11 cellular contexts compared by ENCODE assay signal in the genomic region with DNA sequence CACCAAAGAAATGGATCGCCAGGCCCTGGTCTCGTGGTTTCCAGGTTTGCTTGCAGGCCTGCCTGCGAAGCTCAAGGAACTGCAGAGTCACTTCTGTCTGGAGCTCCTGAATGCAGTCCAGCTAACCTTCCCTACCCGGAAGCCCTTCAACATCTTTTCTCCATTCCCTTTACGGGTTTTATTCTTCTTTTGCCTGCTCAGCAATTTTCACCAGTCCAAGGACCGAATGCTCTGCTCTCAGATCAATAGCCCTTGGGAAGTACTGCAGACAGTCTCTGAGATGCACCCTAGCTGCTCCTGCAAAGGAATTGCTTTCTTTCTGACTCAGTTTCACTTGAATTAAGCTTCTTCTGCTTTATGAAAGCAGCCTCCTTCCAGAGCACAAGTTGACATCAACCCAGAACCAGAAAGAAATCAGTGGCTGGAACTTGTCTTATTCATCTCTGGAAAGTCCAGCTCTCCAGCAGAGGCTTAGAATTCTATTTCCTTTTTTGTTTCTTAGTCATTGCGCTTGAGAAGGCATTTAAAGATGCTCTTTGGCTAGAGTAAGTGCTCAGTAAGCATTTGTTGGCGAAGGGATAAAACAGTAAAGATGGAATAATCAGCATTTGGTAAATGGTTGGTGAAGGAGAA. TPM values are rescaled to one million over a fixed set of nuclear protein-coding genes. Genes with fewer than 3 reads are reported as not detected.
DNase-seq lines count a peak whose midpoint lies in the region; ATAC-seq, FAIRE-seq and TF ChIP-seq lines count a peak whose summit lies in the region.
"Had no signal": no experiment of that assay in that cellular context is flagged by ENCODE, and none has a peak within 500 bp of the region (broad histone marks: within the 10 kb centered on the region; RNA-seq: fewer than 3 reads in every experiment).

No MANE protein-coding gene starts in this region.

- 9% methylated on average over 8 of the region's 8 CpGs for WGBS in K562 (ENCODE audit: insufficient coverage, low coverage, missing lambda C conversion rate)

- no peaks in the 10 kb centered on the region for H4K20me1 ChIP-seq in OCI-LY3 (ENCODE audit: insufficient read depth, low read length)
- 0 out of 2 replicates have a peak, but pooled peaks cover 4% of the 10 kb centered on the region for H4K20me1 ChIP-seq in K562 (replicated peaks; ENCODE audit: control insufficient read depth, insufficient read depth, low read length)

- no TSS peak for BruUV-seq in K562 (replicated peaks; lab: Mats Ljungman, UMichigan)

- H3K27me3 Mint-ChIP-seq in activated CD4-positive, alpha-beta T cell treated with anti-CD3 and anti-CD28 coated beads for 36 hours = peaks cover 7% of the 10 kb centered on the region
- H3K27me3 Mint-ChIP-seq in osteocyte (ENCODE audit: unreplicated experiment) = peaks cover 27% of the 10 kb centered on the region

- H3K9me3 Mint-ChIP-seq in activated CD4-positive, alpha-beta T cell treated with anti-CD3 and anti-CD28 coated beads for 36 hours (ENCODE audit: low read depth) = no peaks in the 10 kb centered on the region
- H3K9me3 Mint-ChIP-seq in osteocyte (ENCODE audit: unreplicated experiment) = no peaks in the 10 kb centered on the region

- H2AFZ ChIP-seq in OCI-LY3 (ENCODE audit: low read depth, low read length) (no peak overlapping the region; the same call in 1 of the 2 replicates), K562 (ENCODE audit: low read depth, low read length) (0 out of 2 replicates have a peak overlapping the region, but pooled peaks have one; percentile 20)

- CTCF ChIA-PET in activated CD4-positive, alpha-beta T cell treated with anti-CD3 and anti-CD28 coated beads for 36 hours (lab: Charles Lee) = interaction anchor here (0.6 to 3.7 kb wide), 26 partner anchors 8 to 677 kb away, joined by 3 to 30 read pairs (median 5); partner anchors contain the start of gene YWHAB
- CTCF ChIA-PET in K562 (lab: Yijun Ruan, JAX; ENCODE audit: low intra/inter-chr PET ratio) = interaction anchor here (0.7 to 2.6 kb wide), 8 partner anchors 66 to 649 kb away, joined by 3 to 22 read pairs (median 8); no protein-coding TSS in a partner anchor

- peaks cover 29% of the 10 kb centered on the region for H3K27me3 ChIP-seq in OCI-LY3 (ENCODE audit: low read depth, low read length)
- peaks cover 11 to 14% of the 10 kb centered on the region in 2 experiments for H3K27me3 ChIP-seq in K562 (ENCODE audit: control insufficient read depth in 2 of 2, insufficient read depth in 2 of 2, low read length in 2 of 2)
- H3K27me3 ChIP-seq: testis had no signal

- H3K9me3 ChIP-seq in OCI-LY3 (ENCODE audit: insufficient read depth, low read length) = no peaks in the 10 kb centered on the region
- no peaks in the 10 kb centered on the region; the same call in 1 of the 2 replicates for H3K9me3 ChIP-seq in K562 (replicated peaks; ENCODE audit: control insufficient read depth, insufficient read depth, low read depth, low read length)
- H3K9me3 ChIP-seq: lower lobe of right lung, testis had no signal

- intact Hi-C loops in activated CD4-positive, alpha-beta T cell treated with anti-CD3 and anti-CD28 coated beads for 36 hours (cut with DNase I, micrococcal nuclease) = loop anchor here (1.0 to 5.0 kb wide), 7 partner anchors 65 to 650 kb away; no protein-coding TSS in a partner anchor
- intact Hi-C loops in K562 (cut with micrococcal nuclease) = loop anchor here (1.0 to 5.0 kb wide), 4 partner anchors 67 to 182 kb away; no protein-coding TSS in a partner anchor

- DNase-seq in activated CD4-positive, alpha-beta T cell treated with anti-CD3 and anti-CD28 coated beads for 36 hours = no peak
- DNase-seq in activated CD4-positive, alpha-beta T cell treated with anti-CD3 and anti-CD28 coated beads for 1 hour = no peak
- DNase-seq in K562 (ENCODE audit: extremely low read depth in 1 of 4, low spot score in 3 of 4) (peak in 1 of 4 experiments; percentile 18), osteocyte (ENCODE audit: extremely low spot score, unreplicated experiment) (peak; percentile 46), COR-L47 (lab: John Stamatoyannopoulos, UW) (no peak)
- DNase-seq: lower lobe of right lung had no signal

- TF ChIP-seq EP300 in K562 (IDR thresholded peaks at IDR 0.05; ENCODE audit: low read length) = no peak

- H3K4me2 ChIP-seq in OCI-LY3 (ENCODE audit: low read length) (peak overlapping the region; percentile 57), K562 (ENCODE audit: insufficient read depth, low read length) (no peak overlapping the region)

- H3K9me1 ChIP-seq in K562 (ENCODE audit: control insufficient read depth, insufficient read depth, low read length) = no peaks in the 10 kb centered on the region

- H3K9ac ChIP-seq in OCI-LY3 (ENCODE audit: low read length) (no peak overlapping the region), K562 (ENCODE audit: insufficient read depth in 1 of 2, low read depth in 2 of 2, low read length in 2 of 2) (no peak overlapping the region)

- TF ChIP-seq RAD21 in K562 (CRISPR knock-in tag; conservative IDR thresholded peaks at IDR 0.05 in 1 of 2, IDR thresholded peaks at IDR 0.05 in 1 of 2) = no peak

- H3K79me2 ChIP-seq in OCI-LY3 (ENCODE audit: low read length) (no peaks in the 10 kb centered on the region), K562 (ENCODE audit: control insufficient read depth, insufficient read depth, low read length) (no peaks in the 10 kb centered on the region)

- H3K4me3 ChIP-seq in OCI-LY3 (ENCODE audit: low read length) (peak overlapping the region; percentile 52), K562 (no peak overlapping the region)
- H3K4me3 ChIP-seq: testis had no signal

- ATAC-seq in activated CD4-positive, alpha-beta T cell treated with anti-CD3 and anti-CD28 coated beads for 36 hours = peak; percentile 23
- ATAC-seq in K562 = no peak; the same call in 1 of the 3 replicates
- no peak for ATAC-seq in HG02642 (IDR thresholded peaks at IDR 0.05; ENCODE audit: poor library complexity, unreplicated experiment)
- ATAC-seq in GM18519 (IDR thresholded peaks at IDR 0.05; ENCODE audit: low FRiP score, unreplicated experiment) = no peak

- in situ Hi-C loops in K562 (cut with MboI) = loop anchor here (5.0 to 10.0 kb wide), 2 partner anchors 122 to 180 kb away; partner anchors contain the start of gene KCNK15

- H3K4me1 ChIP-seq in OCI-LY3 (ENCODE audit: low read length) (peaks cover 8% of the 10 kb centered on the region), K562 (replicated peaks in 1 of 2; ENCODE audit: control insufficient read depth in 2 of 2, insufficient read depth in 2 of 2, low read length in 2 of 2) (peaks cover 0 to 2% of the 10 kb centered on the region in 2 experiments; a peak in 2 of 5 replicates)

- POLR2A ChIA-PET in activated CD4-positive, alpha-beta T cell treated with anti-CD3 and anti-CD28 coated beads for 36 hours (lab: Charles Lee) = interaction anchor here (0.6 kb wide), 1 partner anchor 168 kb away, joined by 3 read pairs; no protein-coding TSS in a partner anchor
- POLR2A ChIA-PET in K562 (lab: Yijun Ruan, JAX) = interaction anchor here (0.6 to 1.0 kb wide), 2 partner anchors 22 to 49 kb away, joined by 3 read pairs; no protein-coding TSS in a partner anchor

- no peak for TF ChIP-seq POLR2A in K562 (conservative IDR thresholded peaks at IDR 0.05)

- TF ChIP-seq CTCF in OCI-LY3 (IDR thresholded peaks at IDR 0.05; ENCODE audit: low read depth, low read length) (no peak), K562 (IDR thresholded peaks at IDR 0.05 in 2 of 3, conservative IDR thresholded peaks at IDR 0.05 in 1 of 3; ENCODE audit: insufficient read depth in 2 of 3, low read depth in 1 of 3, low read length in 3 of 3) (no peak), osteocyte (IDR thresholded peaks at IDR 0.05) (no peak)

- no peak for FAIRE-seq in K562 (lab: Jason Lieb, UNC)
- FAIRE-seq: colon had no signal

- H3K36me3 ChIP-seq in OCI-LY3 (replicated peaks; ENCODE audit: low read depth, low read length) (no peaks in the 10 kb centered on the region), K562 (ENCODE audit: control insufficient read depth, insufficient read depth, low read length) (no peaks in the 10 kb centered on the region)
- H3K36me3 ChIP-seq: lower lobe of right lung had no signal

- H3K27ac Mint-ChIP-seq in activated CD4-positive, alpha-beta T cell treated with anti-CD3 and anti-CD28 coated beads for 36 hours = no peak overlapping the region
- H3K27ac Mint-ChIP-seq in osteocyte (ENCODE audit: unreplicated experiment) = no peak overlapping the region

- peaks cover 13% of the 10 kb centered on the region for H3K4me1 Mint-ChIP-seq in activated CD4-positive, alpha-beta T cell treated with anti-CD3 and anti-CD28 coated beads for 36 hours
- peaks cover 19% of the 10 kb centered on the region for H3K4me1 Mint-ChIP-seq in osteocyte (ENCODE audit: unreplicated experiment)

- peak overlapping the region; percentile 57 for H3K4me3 Mint-ChIP-seq in activated CD4-positive, alpha-beta T cell treated with anti-CD3 and anti-CD28 coated beads for 36 hours
- H3K4me3 Mint-ChIP-seq in osteocyte (ENCODE audit: unreplicated experiment) = no peak overlapping the region

- H3K27ac ChIP-seq in OCI-LY3 (ENCODE audit: low read length) (no peak overlapping the region), K562 (ENCODE audit: extremely low read depth, low read depth, low read length) (no peak overlapping the region)
- H3K27ac ChIP-seq: lower lobe of right lung, testis had no signal

- H3K36me3 Mint-ChIP-seq in activated CD4-positive, alpha-beta T cell treated with anti-CD3 and anti-CD28 coated beads for 36 hours (ENCODE audit: low read depth) = no peaks in the 10 kb centered on the region
- H3K36me3 Mint-ChIP-seq in osteocyte (ENCODE audit: unreplicated experiment) = no peaks in the 10 kb centered on the region

RNA-seq across cellular contexts. Expression of gene YWHAB, which starts 18.7 kb away (rescaled TPM):
- total RNA-seq in activated CD4-positive, alpha-beta T cell treated with anti-CD3 and anti-CD28 coated beads for 36 hours = 100 to 1,000 TPM; 273 to 326 TPM
- 25.3 and 55.8 TPM in 2 replicates for total RNA-seq in K562 (2011; cell fraction: chromatin; rRNA removed; ENCODE audit: low replicate concordance)
- total RNA-seq in K562 (2011; cell fraction: nucleolus; rRNA removed) = 18.7 and 19.3 TPM in 2 replicates
- 38.6 and 71.2 TPM in 2 replicates for total RNA-seq in K562 (2011; cell fraction: nucleoplasm; rRNA removed)
- total RNA-seq in K562 (2014; rRNA removed) (60.6 and 70.0 TPM in 2 replicates), K562 (2014; rRNA removed; fragmentation: Illumina TruSeq; extraction: Trizol) (96.1 and 109 TPM in 2 replicates), K562 (2015; rRNA removed; fragmentation: Illumina TruSeq; extraction: Trizol) (83.8 and 90.4 TPM in 2 replicates), K562 (2021) (178 and 180 TPM in 2 replicates), osteocyte (203 and 205 TPM in 2 replicates)
- polyA plus RNA-seq in K562 (2011; rRNA removed) (67.3 and 93.0 TPM in 2 replicates), K562 (2014; fragmentation: Illumina TruSeq; extraction: Trizol) (166 and 185 TPM in 2 replicates), K562 (2014; fragmentation: Nextera tagmentation; extraction: Ambion mirVana) (100 to 1,000 TPM; 106 to 124 TPM), K562 (2014; rRNA removed) (78.1 and 78.3 TPM in 2 replicates)
- polyA plus RNA-seq in K562 (2011; cell fraction: cytosol; rRNA removed) = 28.7 and 49.4 TPM in 2 replicates
- polyA plus RNA-seq in K562 (2011; cell fraction: nucleus; rRNA removed) = 22.9 and 33.5 TPM in 2 replicates
- polyA plus RNA-seq in K562 (2012) = 138 and 141 TPM in 2 replicates
- 67.1 and 73.1 TPM in 2 replicates for polyA minus RNA-seq in K562 (2011; rRNA and poly(A)+ RNA removed)
- polyA minus RNA-seq in K562 (2011; cell fraction: cytosol; rRNA and poly(A)+ RNA removed) = 41.1 and 51.6 TPM in 2 replicates
- 14.5 and 26.2 TPM in 2 replicates for polyA minus RNA-seq in K562 (2011; cell fraction: nucleus; rRNA and poly(A)+ RNA removed)

RNA-seq across cellular contexts. Expression of gene PABPC1L, which starts 43.0 kb away (rescaled TPM):
- total RNA-seq in activated CD4-positive, alpha-beta T cell treated with anti-CD3 and anti-CD28 coated beads for 36 hours = 10 to 100 TPM; 61.7 to 71.3 TPM
- total RNA-seq in K562 (2011; cell fraction: chromatin; rRNA removed; ENCODE audit: low replicate concordance) = 609 and 822 TPM in 2 replicates
- total RNA-seq in K562 (2011; cell fraction: nucleolus; rRNA removed) = 341 and 348 TPM in 2 replicates
- 412 and 472 TPM in 2 replicates for total RNA-seq in K562 (2011; cell fraction: nucleoplasm; rRNA removed)
- total RNA-seq in K562 (2014; rRNA removed) (15.8 and 22.2 TPM in 2 replicates), K562 (2014; rRNA removed; fragmentation: Illumina TruSeq; extraction: Trizol) (12.6 and 13.8 TPM in 2 replicates), K562 (2015; rRNA removed; fragmentation: Illumina TruSeq; extraction: Trizol) (12.2 and 12.9 TPM in 2 replicates), K562 (2021) (38.8 and 48.2 TPM in 2 replicates), osteocyte (56.1 and 65.3 TPM in 2 replicates)
- polyA plus RNA-seq in K562 (2011; rRNA removed) (64.2 and 78.4 TPM in 2 replicates), K562 (2014; fragmentation: Illumina TruSeq; extraction: Trizol) (43.8 and 48.8 TPM in 2 replicates), K562 (2014; fragmentation: Nextera tagmentation; extraction: Ambion mirVana) (1 to 10 TPM; 6.0 to 7.2 TPM), K562 (2014; rRNA removed) (89.7 and 90.3 TPM in 2 replicates)
- 39.8 and 42.7 TPM in 2 replicates for polyA plus RNA-seq in K562 (2011; cell fraction: cytosol; rRNA removed)
- polyA plus RNA-seq in K562 (2011; cell fraction: nucleus; rRNA removed) = 277 and 391 TPM in 2 replicates
- 39.2 and 228 TPM in 2 replicates for polyA plus RNA-seq in K562 (2012)
- polyA minus RNA-seq in K562 (2011; rRNA and poly(A)+ RNA removed) = 19.6 and 23.4 TPM in 2 replicates
- polyA minus RNA-seq in K562 (2011; cell fraction: cytosol; rRNA and poly(A)+ RNA removed) = 7.3 and 13.4 TPM in 2 replicates
- polyA minus RNA-seq in K562 (2011; cell fraction: nucleus; rRNA and poly(A)+ RNA removed) = 52.9 and 54.2 TPM in 2 replicates

RNA-seq across cellular contexts. Expression of gene RIMS4, which starts 56.5 kb away (rescaled TPM):
- not detected for total RNA-seq in activated CD4-positive, alpha-beta T cell treated with anti-CD3 and anti-CD28 coated beads for 36 hours
- total RNA-seq in K562 (2011; cell fraction: chromatin; rRNA removed; ENCODE audit: low replicate concordance) = not detected in 2 replicates
- not detected in 2 replicates for total RNA-seq in K562 (2011; cell fraction: nucleolus; rRNA removed)
- total RNA-seq in K562 (2011; cell fraction: nucleoplasm; rRNA removed) = not detected in 2 replicates
- total RNA-seq in K562 (2014; rRNA removed) = not detected in 2 replicates
- not detected in 2 replicates for total RNA-seq in K562 (2014; rRNA removed; fragmentation: Illumina TruSeq; extraction: Trizol)
- total RNA-seq in K562 (2015; rRNA removed; fragmentation: Illumina TruSeq; extraction: Trizol) = not detected in 2 replicates
- total RNA-seq in K562 (2021) = not detected in 2 replicates
- not detected in 2 replicates for polyA plus RNA-seq in K562 (2011; rRNA removed)
- 0.01 TPM in 1 of 2 replicates, not detected in the other for polyA plus RNA-seq in K562 (2011; cell fraction: cytosol; rRNA removed)
- not detected in 2 replicates for polyA plus RNA-seq in K562 (2011; cell fraction: nucleus; rRNA removed)
- 0.03 TPM in 1 of 2 replicates, not detected in the other for polyA plus RNA-seq in K562 (2012)
- polyA plus RNA-seq in K562 (2014; fragmentation: Illumina TruSeq; extraction: Trizol) = not detected in 2 replicates
- polyA plus RNA-seq in K562 (2014; fragmentation: Nextera tagmentation; extraction: Ambion mirVana) = not detected
- 0.01 and 0.04 TPM in 2 replicates for polyA plus RNA-seq in K562 (2014; rRNA removed)
- polyA minus RNA-seq in K562 (2011; rRNA and poly(A)+ RNA removed) = not detected in 2 replicates
- not detected in 2 replicates for polyA minus RNA-seq in K562 (2011; cell fraction: cytosol; rRNA and poly(A)+ RNA removed)
- polyA minus RNA-seq in K562 (2011; cell fraction: nucleus; rRNA and poly(A)+ RNA removed) = not detected in 2 replicates
- 0.73 and 0.75 TPM in 2 replicates for total RNA-seq in osteocyte
